ENCODE assay signal across 8 cellular contexts in the genomic region with DNA sequence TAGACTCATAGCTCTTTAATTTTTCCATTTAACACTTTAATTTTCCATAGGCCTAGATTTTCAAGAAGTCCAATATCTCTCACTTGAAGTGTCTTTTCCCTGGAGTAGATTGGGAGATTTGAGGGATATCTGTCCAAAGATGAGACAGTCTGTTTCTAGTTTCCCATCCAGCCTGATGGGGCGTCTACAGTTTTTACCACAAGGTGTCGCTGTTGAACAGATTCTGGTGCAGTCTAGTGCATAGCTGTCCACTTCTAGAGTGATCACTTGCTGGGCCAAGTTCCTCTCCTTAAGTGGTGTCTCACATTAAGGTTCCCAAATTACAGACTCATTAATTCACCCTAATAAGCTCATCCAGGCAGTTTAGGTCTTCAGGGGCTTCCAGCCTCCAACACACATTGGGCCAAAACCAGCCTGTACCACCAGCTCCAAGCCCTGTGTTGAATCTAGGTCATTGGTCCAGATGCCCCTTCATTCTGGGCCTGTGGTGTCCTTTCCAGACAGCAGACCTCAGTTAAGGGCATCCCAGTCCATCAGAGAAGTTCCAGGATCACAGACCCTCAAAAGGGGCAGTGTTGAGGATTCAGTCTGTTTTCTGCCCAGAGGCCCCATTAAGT. TPM values are rescaled to one million over a fixed set of nuclear protein-coding genes. Genes with fewer than 3 reads are reported as not detected.
DNase-seq lines count a peak whose midpoint lies in the region; ATAC-seq and TF ChIP-seq lines count a peak whose summit lies in the region.

No MANE protein-coding gene starts in this region.

- ATAC-seq in HG02973 (IDR thresholded peaks at IDR 0.05; ENCODE audit: unreplicated experiment), result no peak

- no peak overlapping the region for H3K27ac ChIP-seq in suprapubic skin

- TF ChIP-seq EP300 in suprapubic skin (IDR thresholded peaks at IDR 0.05), result no peak

- WGBS in suprapubic skin, result 58% methylated on average over 2 of the region's 2 CpGs

- no peaks in the 10 kb centered on the region for H3K27me3 ChIP-seq in suprapubic skin

- no peak overlapping the region for H3K4me3 ChIP-seq in suprapubic skin

- TF ChIP-seq POLR2A in suprapubic skin (IDR thresholded peaks at IDR 0.05), result no peak

- peaks cover 18% of the 10 kb centered on the region for H3K4me1 ChIP-seq in suprapubic skin

- H3K36me3 ChIP-seq in suprapubic skin, result no peaks in the 10 kb centered on the region

- peak; percentile 57 for DNase-seq in GM10266 (ENCODE audit: extremely low spot score)
- peak; percentile 8 for DNase-seq in NCI-H1105 (lab: John Stamatoyannopoulos, UW)
- DNase-seq in activated T-cell treated with anti-CD3 and anti-CD28 coated beads for 24 hours (ENCODE audit: low read depth), result peak; percentile 46
- DNase-seq in glomerular visceral epithelial cell (ENCODE audit: extremely low spot score), result peak; percentile 16
- no peak for DNase-seq in suprapubic skin (ENCODE audit: low spot score in 2 of 2)
- no peak for DNase-seq in epidermal melanocyte (ENCODE audit: insufficient read length, low spot score)
- no peak for DNase-seq in nucleus accumbens (lab: John Stamatoyannopoulos, UW)

- peak; percentile 44 for TF ChIP-seq CTCF in GM10266 (IDR thresholded peaks at IDR 0.05; ENCODE audit: control insufficient read depth, insufficient read depth, low read depth, missing control alignments)
- peak; percentile 9 to 40 for TF ChIP-seq CTCF in suprapubic skin (IDR thresholded peaks at IDR 0.05)

- H3K9me3 ChIP-seq in suprapubic skin, result peaks cover 4% of the 10 kb centered on the region

RNA-seq across cellular contexts. Expression of a gene that starts 9.4 kb away (rescaled TPM):
- 1 to 10 TPM in 2 of 4 donors, under 1 TPM in 2; 0.81 to 2.1 (median 1.2) TPM for total RNA-seq in suprapubic skin

RNA-seq across cellular contexts. Expression of a gene that starts 21.7 kb away (rescaled TPM):
- total RNA-seq in suprapubic skin, result 10 to 100 TPM; 33.8 to 66.2 (median 48.6) TPM

Comparison
In these comparisons a context has a peak if more than half of its experiments do, and no peak if none do; other contexts are left out.
1. DNase-seq: peak in GM10266 (single experiment), NCI-H1105 (single experiment), activated T-cell treated with anti-CD3 and anti-CD28 coated beads for 24 hours (single experiment) and glomerular visceral epithelial cell (single experiment); none in suprapubic skin (0 of 2), epidermal melanocyte (single experiment) and nucleus accumbens (0 of 56).